In genomic region chr12:25623816-25624215, GRCh38 we compare ENCODE assay signal across 16 cellular contexts.
DNase-seq lines count a peak whose midpoint lies in the region; ATAC-seq, FAIRE-seq and TF ChIP-seq lines count a peak whose summit lies in the region.
"Had no signal": no experiment of that assay in that cellular context is flagged by ENCODE, and none has a peak within 500 bp of the region (broad histone marks: within the 10 kb centered on the region; RNA-seq: fewer than 3 reads in every experiment).

No MANE protein-coding gene starts in this region.

- no peaks in the 10 kb centered on the region for H3K4me1 Mint-ChIP-seq in MCF 10A (ENCODE audit: insufficient read depth, unreplicated experiment)
- H3K4me1 Mint-ChIP-seq: CD14-positive monocyte; CD8-positive, alpha-beta memory T cell had no signal

- H3K9me3 Mint-ChIP-seq in MCF 10A (ENCODE audit: unreplicated experiment), result no peaks in the 10 kb centered on the region

- BruUV-seq in MCF 10A (replicated peaks; lab: Mats Ljungman, UMichigan), result no TSS peak

- no peak for TF ChIP-seq RAD21 in SK-N-SH (IDR thresholded peaks at IDR 0.05; ENCODE audit: low read length)

- H3K4me1 ChIP-seq in breast epithelium (no peaks in the 10 kb centered on the region), SK-N-SH (ENCODE audit: control insufficient read depth in 1 of 2, insufficient read depth in 2 of 2, low read depth in 1 of 2, low read length in 1 of 2) (no peaks in the 10 kb centered on the region; a peak in 1 of 4 replicates)
- H3K4me1 ChIP-seq: Caco-2 had no signal

- no peak overlapping the region for H3K4me3 Mint-ChIP-seq in MCF 10A (ENCODE audit: unreplicated experiment)
- H3K4me3 Mint-ChIP-seq: CD14-positive monocyte; CD8-positive, alpha-beta memory T cell had no signal

- no peaks in the 10 kb centered on the region for H4K20me1 ChIP-seq in SK-N-SH (ENCODE audit: insufficient read depth)

- no peak for TF ChIP-seq POLR2A in breast epithelium (IDR thresholded peaks at IDR 0.05)

- no peaks in the 10 kb centered on the region for H3K79me2 ChIP-seq in SK-N-SH (ENCODE audit: insufficient read depth)

- H3K9ac ChIP-seq in SK-N-SH, result no peak overlapping the region

- H3K36me3 Mint-ChIP-seq in MCF 10A (ENCODE audit: insufficient read depth, unreplicated experiment), result no peaks in the 10 kb centered on the region
- H3K36me3 Mint-ChIP-seq: CD14-positive monocyte had no signal

- H3K27me3 Mint-ChIP-seq in MCF 10A (ENCODE audit: insufficient read depth, unreplicated experiment), result no peaks in the 10 kb centered on the region

- TF ChIP-seq CTCF in MCF 10A (IDR thresholded peaks at IDR 0.05; ENCODE audit: unreplicated experiment) (no peak), breast epithelium (IDR thresholded peaks at IDR 0.05) (no peak), bronchial epithelial cell (IDR thresholded peaks at IDR 0.05; ENCODE audit: insufficient read depth, low read length, severe bottlenecking) (no peak), fibroblast of the aortic adventitia (IDR thresholded peaks at IDR 0.05; ENCODE audit: insufficient read depth, low read length) (no peak), SK-N-SH (IDR thresholded peaks at IDR 0.05) (no peak)

- H3K27me3 ChIP-seq in breast epithelium (no peaks in the 10 kb centered on the region), bronchial epithelial cell (ENCODE audit: control insufficient read depth, insufficient read depth, low read length) (no peaks in the 10 kb centered on the region), SK-N-SH (ENCODE audit: insufficient read depth) (no peaks in the 10 kb centered on the region)

- no peak overlapping the region for H3K4me3 ChIP-seq in breast epithelium
- H3K4me3 ChIP-seq in bronchial epithelial cell (ENCODE audit: low read depth, low read length), result no peak overlapping the region
- H3K4me3 ChIP-seq in fibroblast of the aortic adventitia (ENCODE audit: low read depth, low read length), result no peak overlapping the region
- no peak overlapping the region for H3K4me3 ChIP-seq in SK-N-SH (ENCODE audit: low read depth in 2 of 2, low read length in 1 of 2)

- 88% methylated on average over 1 of the region's 1 CpG for WGBS in SK-N-SH (ENCODE audit: low lambda C conversion rate)

- intact Hi-C loops in MCF 10A (cut with micrococcal nuclease), result no loop called here
- intact Hi-C loops in breast epithelium (cut with DNase I; ENCODE audit: low total_unique reads), result no loop called here

- no peak overlapping the region for H3K4me2 ChIP-seq in SK-N-SH

- H3K27ac ChIP-seq in breast epithelium, result no peak overlapping the region
- H3K27ac ChIP-seq in SK-N-SH (ENCODE audit: low read depth in 2 of 2, low read length in 1 of 2), result no peak overlapping the region
- H3K27ac ChIP-seq: 22Rv1 had no signal

- no peak overlapping the region for H2AFZ ChIP-seq in SK-N-SH (ENCODE audit: low read depth)

- FAIRE-seq in bronchial epithelial cell (lab: Jason Lieb, UNC), result peak; percentile 32
- FAIRE-seq: HepG2, HTR-8/SVneo had no signal

- no peak for TF ChIP-seq EP300 in SK-N-SH (IDR thresholded peaks at IDR 0.05; ENCODE audit: borderline replicate concordance in 1 of 2, low read depth in 1 of 2, low read length in 1 of 2)

- H3K36me3 ChIP-seq in breast epithelium, result no peaks in the 10 kb centered on the region
- H3K36me3 ChIP-seq in bronchial epithelial cell (ENCODE audit: control insufficient read depth, insufficient read depth, low read length), result no peaks in the 10 kb centered on the region
- no peaks in the 10 kb centered on the region for H3K36me3 ChIP-seq in SK-N-SH (replicated peaks in 1 of 2; ENCODE audit: control insufficient read depth in 1 of 2, insufficient read depth in 2 of 2, low read length in 1 of 2)

- CTCF ChIA-PET in MCF 10A (lab: Yijun Ruan, JAX) (no interaction called here), SK-N-SH (lab: Yijun Ruan, JAX) (interaction anchor here (1.1 kb wide), 1 partner anchor 236 kb away, joined by 4 read pairs; no protein-coding TSS in a partner anchor)

- H3F3A ChIP-seq in SK-N-SH (replicated peaks; ENCODE audit: insufficient read depth), result no peaks in the 10 kb centered on the region

- H3K9me3 ChIP-seq in breast epithelium (no peaks in the 10 kb centered on the region), SK-N-SH (no peaks in the 10 kb centered on the region)
- H3K9me3 ChIP-seq: Caco-2 had no signal

- no peak for ATAC-seq in GM18873 (IDR thresholded peaks at IDR 0.05; ENCODE audit: low FRiP score, unreplicated experiment)
- ATAC-seq: HCT116, HepG2 had no signal

- no peak overlapping the region for H3K27ac Mint-ChIP-seq in MCF 10A (ENCODE audit: low read depth, unreplicated experiment)
- H3K27ac Mint-ChIP-seq: CD14-positive monocyte; CD8-positive, alpha-beta memory T cell had no signal

- DNase-seq in MCF 10A (ENCODE audit: unreplicated experiment) (peak; percentile 4), breast epithelium (ENCODE audit: low spot score in 2 of 2) (no peak), bronchial epithelial cell (ENCODE audit: low read depth) (peak; percentile 51), fibroblast of the aortic adventitia (ENCODE audit: low read depth) (peak; percentile 13), SK-N-SH (no peak), SW 1271 (lab: John Stamatoyannopoulos, UW) (no peak)
- DNase-seq: Caco-2; CD8-positive, alpha-beta memory T cell; DND-41; GF-D8 had no signal

- H3K9me2 ChIP-seq in SK-N-SH, result no peaks in the 10 kb centered on the region

- POLR2A ChIA-PET in MCF 10A (lab: Yijun Ruan, JAX), result no interaction called here
- POLR2A ChIA-PET in SK-N-SH (lab: Yijun Ruan, JAX), result no interaction called here

TF ChIP-seq in SK-N-SH, 30 proteins besides CTCF, POLR2A, EP300 and RAD21 (continues in another document):
- TF ChIP-seq SIN3A (IDR thresholded peaks at IDR 0.05; ENCODE audit: borderline replicate concordance, low read depth, low read length), result no peak
- no peak for TF ChIP-seq TAF1 (IDR thresholded peaks at IDR 0.05; ENCODE audit: borderline replicate concordance, low read depth, low read length)
- TF ChIP-seq RXRA (IDR thresholded peaks at IDR 0.05; ENCODE audit: borderline replicate concordance, low read depth), result no peak
- no peak for TF ChIP-seq USF1 (IDR thresholded peaks at IDR 0.05; ENCODE audit: borderline replicate concordance, low read depth)
- TF ChIP-seq TEAD4 (IDR thresholded peaks at IDR 0.05; ENCODE audit: borderline replicate concordance, insufficient read depth), result no peak
- TF ChIP-seq REST (IDR thresholded peaks at IDR 0.05; ENCODE audit: low read depth, low read length), result no peak
- TF ChIP-seq, protein P1, sequence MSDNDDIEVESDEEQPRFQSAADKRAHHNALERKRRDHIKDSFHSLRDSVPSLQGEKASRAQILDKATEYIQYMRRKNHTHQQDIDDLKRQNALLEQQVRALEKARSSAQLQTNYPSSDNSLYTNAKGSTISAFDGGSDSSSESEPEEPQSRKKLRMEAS (IDR thresholded peaks at IDR 0.05; ENCODE audit: low read depth), result no peak
- TF ChIP-seq JUND (IDR thresholded peaks at IDR 0.05), result no peak
- no peak for TF ChIP-seq EZH2phosphoT487 (IDR thresholded peaks at IDR 0.05; ENCODE audit: borderline replicate concordance, low read depth)
- TF ChIP-seq ELF1 (IDR thresholded peaks at IDR 0.05), result no peak
- TF ChIP-seq ZBTB33 (IDR thresholded peaks at IDR 0.05; ENCODE audit: borderline replicate concordance, low read depth), result no peak
- TF ChIP-seq FOXM1 (IDR thresholded peaks at IDR 0.05; ENCODE audit: low read depth), result no peak
- TF ChIP-seq NRF1 (IDR thresholded peaks at IDR 0.05; ENCODE audit: low read depth, low read length), result no peak

Comparison
In these comparisons a context has a peak if more than half of its experiments do, and no peak if none do; other contexts are left out.
1. DNase-seq: peak in MCF 10A (single experiment), bronchial epithelial cell (single experiment) and fibroblast of the aortic adventitia (single experiment); none in breast epithelium (0 of 2), SK-N-SH (single experiment) and SW 1271 (0 of 2).